In genomic region chr17:79943354-79944241, GRCh38 we compare ENCODE assay signal across 16 cellular contexts.
A peak's percentile ranks its signal among the peaks of the same experiment; 100 is the strongest.
DNase-seq lines count a peak whose midpoint lies in the region; ATAC-seq, FAIRE-seq and TF ChIP-seq lines count a peak whose summit lies in the region.
"Had no signal": no experiment of that assay in that cellular context is flagged by ENCODE, and none has a peak within 500 bp of the region (broad histone marks: within the 10 kb centered on the region; RNA-seq: fewer than 3 reads in every experiment).

No MANE protein-coding gene starts in this region.

- H3K9me3 Mint-ChIP-seq in naive thymus-derived CD4-positive, alpha-beta T cell: no peaks in the 10 kb centered on the region

- CTCF ChIA-PET in K562 (lab: Yijun Ruan, JAX; ENCODE audit: low intra/inter-chr PET ratio): no interaction called here
- CTCF ChIA-PET in naive thymus-derived CD4-positive, alpha-beta T cell (lab: Charles Lee): no interaction called here

- FAIRE-seq in K562 (lab: Jason Lieb, UNC): no peak

- peak overlapping the region in 1 of 2 experiments; percentile 5; a peak in 1 of 4 replicates for H3K9ac ChIP-seq in K562 (ENCODE audit: insufficient read depth in 1 of 2, low read depth in 2 of 2, low read length in 2 of 2)
- no peak overlapping the region for H3K9ac ChIP-seq in GM23248

- no peak for ATAC-seq in Right ventricle myocardium superior (ENCODE audit: poor library complexity)
- no peak for ATAC-seq in left ventricle myocardium superior
- ATAC-seq in K562: peak; percentile 59
- ATAC-seq in naive thymus-derived CD4-positive, alpha-beta T cell: no peak
- no peak for ATAC-seq in aorta (ENCODE audit: low FRiP score)

- peak overlapping the region in 3 of 9 donors; percentile 6 to 59 (median 36) for H3K27ac Mint-ChIP-seq in naive thymus-derived CD4-positive, alpha-beta T cell

- no TSS peak for BruUV-seq in K562 (replicated peaks; lab: Mats Ljungman, UMichigan)

- DNase-seq in Right ventricle myocardium superior (peak; percentile 37), left ventricle myocardium superior (no peak), K562 (ENCODE audit: extremely low read depth in 1 of 4, low spot score in 3 of 4) (peak in 1 of 4 experiments; percentile 23), aorta (peak; percentile 42 to 61), erythroblast (lab: John Stamatoyannopoulos, UW) (no peak), GM23248 (no peak)
- DNase-seq in naive thymus-derived CD4-positive, alpha-beta T cell: no peak
- no peak for DNase-seq in stimulated activated naive CD4-positive, alpha-beta T cell treated with Interleukin-2 at 50 U/mL for 16 hours (lab: John Stamatoyannopoulos, UW)
- DNase-seq: Karpas-422; NCI-H2081; NK-92 treated with Interleukin-12 subunit alpha and Interleukin-12 subunit beta, amount 100 ng/mL, for 24 hours had no signal

- POLR2A ChIA-PET in K562 (lab: Yijun Ruan, JAX): no interaction called here
- POLR2A ChIA-PET in naive thymus-derived CD4-positive, alpha-beta T cell (lab: Charles Lee): interaction anchor here (0.6 kb wide), 1 partner anchor 10 kb away, joined by 3 read pairs; no protein-coding TSS in a partner anchor

- peaks cover 0 to 5% (median 0%) of the 10 kb centered on the region in 5 donors for H3K36me3 Mint-ChIP-seq in naive thymus-derived CD4-positive, alpha-beta T cell

- no peak for TF ChIP-seq CTCF in K562 (IDR thresholded peaks at IDR 0.05 in 2 of 3, conservative IDR thresholded peaks at IDR 0.05 in 1 of 3; ENCODE audit: insufficient read depth in 2 of 3, low read depth in 1 of 3, low read length in 3 of 3)

- H3F3A ChIP-seq in GM23248 (ENCODE audit: insufficient read depth): no peaks in the 10 kb centered on the region

- TF ChIP-seq EP300 in K562 (IDR thresholded peaks at IDR 0.05; ENCODE audit: low read length): no peak

- H3K9me2 ChIP-seq in GM23248 (ENCODE audit: insufficient read depth): no peaks in the 10 kb centered on the region

- peaks cover 51% of the 10 kb centered on the region for H4K20me1 ChIP-seq in K562 (replicated peaks; ENCODE audit: control insufficient read depth, insufficient read depth, low read length)
- no peaks in the 10 kb centered on the region for H4K20me1 ChIP-seq in GM23248 (ENCODE audit: insufficient read depth)

- in situ Hi-C loops in K562 (cut with MboI) (no loop called here), GM23248 (cut with MboI) (no loop called here)

- no peaks in the 10 kb centered on the region for H3K79me2 ChIP-seq in K562 (ENCODE audit: control insufficient read depth, insufficient read depth, low read length)
- H3K79me2 ChIP-seq in GM23248 (ENCODE audit: insufficient read depth): no peaks in the 10 kb centered on the region

- WGBS in K562 (ENCODE audit: insufficient coverage, low coverage, missing lambda C conversion rate): 8% methylated on average over 41 of the region's 42 CpGs
- 95 to 97% methylated on average over 41 to 42 of the region's 42 CpGs for WGBS in aorta, 2 donors
- WGBS in GM23248 (ENCODE audit: low coverage in 1 of 2, low lambda C conversion rate in 2 of 2, missing lambda C conversion rate in 2 of 2), 2 experiments: 92 to 93% methylated on average over 41 to 42 of the region's 42 CpGs

- peak overlapping the region in 8 of 10 donors; percentile 17 to 74 (median 44) for H3K4me3 Mint-ChIP-seq in naive thymus-derived CD4-positive, alpha-beta T cell

- H3K36me3 ChIP-seq in K562 (ENCODE audit: control insufficient read depth, insufficient read depth, low read length) (no peaks in the 10 kb centered on the region), aorta (ENCODE audit: control insufficient read depth in 1 of 2, insufficient read depth in 2 of 2, low read length in 1 of 2) (peaks cover 0 to 3% of the 10 kb centered on the region in 2 donors), GM23248 (ENCODE audit: low read depth) (no peaks in the 10 kb centered on the region)
- no peaks in the 10 kb centered on the region for H3K36me3 ChIP-seq in naive thymus-derived CD4-positive, alpha-beta T cell (ENCODE audit: control insufficient read depth in 2 of 3, insufficient read depth in 3 of 3, low read length in 3 of 3)
- H3K36me3 ChIP-seq: breast epithelium had no signal

- H2AFZ ChIP-seq in K562 (ENCODE audit: low read depth, low read length) (no peak overlapping the region), GM23248 (no peak overlapping the region)

- TF ChIP-seq POLR2A in K562 (conservative IDR thresholded peaks at IDR 0.05) (no peak), erythroblast (IDR thresholded peaks at IDR 0.05; ENCODE audit: low read length) (no peak)

- peaks cover 83 to 98% of the 10 kb centered on the region in 2 experiments for H3K27me3 ChIP-seq in K562 (ENCODE audit: control insufficient read depth in 2 of 2, insufficient read depth in 2 of 2, low read length in 2 of 2)
- H3K27me3 ChIP-seq in naive thymus-derived CD4-positive, alpha-beta T cell (ENCODE audit: control insufficient read depth in 2 of 2, insufficient read depth in 2 of 2, low read length in 2 of 2): no peaks in the 10 kb centered on the region
- no peaks in the 10 kb centered on the region for H3K27me3 ChIP-seq in aorta (ENCODE audit: control insufficient read depth in 1 of 2, insufficient read depth in 2 of 2, low read length in 1 of 2)
- H3K27me3 ChIP-seq in GM23248 (replicated peaks; ENCODE audit: insufficient read depth): no peaks in the 10 kb centered on the region
- H3K27me3 ChIP-seq: breast epithelium, heart right ventricle, SJSA1 had no signal

- H3K27me3 Mint-ChIP-seq in naive thymus-derived CD4-positive, alpha-beta T cell: peaks cover 0 to 4% (median 0%) of the 10 kb centered on the region in 5 donors

- TF ChIP-seq RAD21 in K562 (CRISPR knock-in tag; conservative IDR thresholded peaks at IDR 0.05 in 1 of 2, IDR thresholded peaks at IDR 0.05 in 1 of 2): no peak

- H3K27ac ChIP-seq in K562 (ENCODE audit: extremely low read depth, low read depth, low read length) (no peak overlapping the region), aorta (ENCODE audit: low read depth in 1 of 2, low read length in 2 of 2) (no peak overlapping the region), GM23248 (no peak overlapping the region)
- H3K27ac ChIP-seq in naive thymus-derived CD4-positive, alpha-beta T cell (ENCODE audit: low read depth, low read length): no peak overlapping the region
- H3K27ac ChIP-seq: epithelial cell of prostate, heart right ventricle, SJSA1 had no signal

- no peak overlapping the region for H3K4me3 ChIP-seq in K562
- no peak overlapping the region for H3K4me3 ChIP-seq in naive thymus-derived CD4-positive, alpha-beta T cell (ENCODE audit: low read length)
- H3K4me3 ChIP-seq in aorta (ENCODE audit: low read length in 2 of 2): no peak overlapping the region
- H3K4me3 ChIP-seq in GM23248: no peak overlapping the region
- H3K4me3 ChIP-seq: breast epithelium, heart right ventricle, lung, SJSA1 had no signal

- H3K4me1 Mint-ChIP-seq in naive thymus-derived CD4-positive, alpha-beta T cell: peaks cover 5 to 10% (median 8%) of the 10 kb centered on the region in 7 donors

- H3K9me1 ChIP-seq in K562 (ENCODE audit: control insufficient read depth, insufficient read depth, low read length): peaks cover 2% of the 10 kb centered on the region

- H3K9me3 ChIP-seq in K562 (replicated peaks; ENCODE audit: control insufficient read depth, insufficient read depth, low read depth, low read length) (no peaks in the 10 kb centered on the region), aorta (ENCODE audit: control insufficient read depth, low read length) (no peaks in the 10 kb centered on the region), GM23248 (ENCODE audit: low read depth) (no peaks in the 10 kb centered on the region)
- H3K9me3 ChIP-seq in naive thymus-derived CD4-positive, alpha-beta T cell (ENCODE audit: control insufficient read depth in 2 of 3, low read length in 3 of 3): no peaks in the 10 kb centered on the region
- H3K9me3 ChIP-seq: breast epithelium, heart right ventricle, SJSA1 had no signal

- peaks cover 0 to 54% of the 10 kb centered on the region in 2 experiments; a peak in 2 of 5 replicates for H3K4me1 ChIP-seq in K562 (replicated peaks in 1 of 2; ENCODE audit: control insufficient read depth in 2 of 2, insufficient read depth in 2 of 2, low read length in 2 of 2)
- H3K4me1 ChIP-seq in naive thymus-derived CD4-positive, alpha-beta T cell (ENCODE audit: control insufficient read depth in 2 of 2, insufficient read depth in 2 of 2, low read length in 2 of 2): peaks cover 0 to 10% of the 10 kb centered on the region in 2 donors
- no peaks in the 10 kb centered on the region for H3K4me1 ChIP-seq in aorta (ENCODE audit: control insufficient read depth in 1 of 2, insufficient read depth in 2 of 2, low read length in 2 of 2)
- H3K4me1 ChIP-seq in GM23248 (ENCODE audit: insufficient read depth): no peaks in the 10 kb centered on the region
- H3K4me1 ChIP-seq: breast epithelium had no signal

- H3K4me2 ChIP-seq in K562 (ENCODE audit: insufficient read depth, low read length): no peak overlapping the region
- no peak overlapping the region for H3K4me2 ChIP-seq in GM23248 (ENCODE audit: unreplicated experiment)

- intact Hi-C loops in Right ventricle myocardium superior (cut with DNase I): no loop called here
- intact Hi-C loops in left ventricle myocardium superior (cut with micrococcal nuclease): no loop called here
- intact Hi-C loops in K562 (cut with micrococcal nuclease): no loop called here
- intact Hi-C loops in naive thymus-derived CD4-positive, alpha-beta T cell (cut with micrococcal nuclease): no loop called here
- intact Hi-C loops in aorta (cut with DNase I): no loop called here

TF ChIP-seq in K562, 482 proteins besides CTCF, POLR2A, EP300 and RAD21 (continues in another document):
- TF ChIP-seq ATF1 (CRISPR knock-in tag; IDR thresholded peaks at IDR 0.05) (no peak), ATF1 (tag; IDR thresholded peaks at IDR 0.05) (peak; percentile 27; the same call in 1 of the 2 replicates), YBX1 (IDR thresholded peaks at IDR 0.05) (no peak), CTBP1 (IDR thresholded peaks at IDR 0.05; ENCODE audit: borderline replicate concordance) (0 out of 2 replicates have a peak, but pooled peaks have one; percentile 43), USF2 (CRISPR knock-in tag; IDR thresholded peaks at IDR 0.05) (peak; percentile 39), CXXC5 (CRISPR knock-in tag; IDR thresholded peaks at IDR 0.05) (peak; percentile 39; the same call in 1 of the 2 replicates)

Comparison
In these comparisons a context has a peak if more than half of its experiments do, and no peak if none do; other contexts are left out.
1. DNase-seq: peak in Right ventricle myocardium superior (single experiment) and aorta (2 of 2); none in left ventricle myocardium superior (single experiment), naive thymus-derived CD4-positive, alpha-beta T cell (0 of 9), erythroblast (0 of 2), GM23248 (single experiment) and stimulated activated naive CD4-positive, alpha-beta T cell treated with Interleukin-2 at 50 U/mL for 16 hours (single experiment).